Comparison of ENCODE assay signal across 27 cellular contexts in genomic region chr5:56993241-56993640, GRCh38.
"Had no signal": no experiment of that assay in that cellular context is flagged by ENCODE, and none has a peak within 500 bp of the region (broad histone marks: within the 10 kb centered on the region; RNA-seq: fewer than 3 reads in every experiment).

No MANE protein-coding gene starts in this region.

- H3K27me3 ChIP-seq: adrenal gland, body of pancreas, SJCRH30 had no signal

- H3K9me3 Mint-ChIP-seq: activated CD4-positive, alpha-beta T cell treated with anti-CD3 and anti-CD28 coated beads, Interleukin-2, amount 10 ng/mL, durations not matched to agents 24 days and 14 days; activated CD8-positive, alpha-beta T cell treated with anti-CD3 and anti-CD28 coated beads for 36 hours; activated naive CD4-positive, alpha-beta T cell treated with anti-CD3 and anti-CD28 coated beads for 36 hours; activated naive CD4-positive, alpha-beta T cell treated with anti-CD3 and anti-CD28 coated beads, Interleukin-2, amount 50 U/mL, for 72 hours; activated T-helper 2 cell treated with anti-CD3 and anti-CD28 coated beads, Interferon-gamma antibody, Interleukin-2, Interleukin-4, amounts not matched to agents 10 μg/mL and 5 μg/mL and 100 μg/mL, durations not matched to agents 14 hours and 24 hours and 36 hours; T-helper 1 cell treated with Interleukin-12 subunit alpha and Interleukin-12 subunit beta and Interleukin-4 antibody, amounts not matched to agents 30 μg/mL and 1 μg/mL, for 36 hours; T-helper 2 cell treated with Interferon-gamma antibody and Interleukin-4, amounts not matched to agents 5 μg/mL and 100 μg/mL, for 36 hours had no signal

- H3K9ac ChIP-seq: SK-N-SH had no signal

- H3K4me3 Mint-ChIP-seq: activated CD4-positive, alpha-beta T cell treated with anti-CD3 and anti-CD28 coated beads, Interleukin-2, amount 10 ng/mL, durations not matched to agents 24 days and 14 days; activated CD8-positive, alpha-beta T cell treated with anti-CD3 and anti-CD28 coated beads for 36 hours; activated naive CD4-positive, alpha-beta T cell treated with anti-CD3 and anti-CD28 coated beads for 36 hours; T-helper 1 cell treated with Interleukin-12 subunit alpha and Interleukin-12 subunit beta and Interleukin-4 antibody, amounts not matched to agents 30 μg/mL and 1 μg/mL, for 36 hours; T-helper 2 cell treated with Interferon-gamma antibody and Interleukin-4, amounts not matched to agents 5 μg/mL and 100 μg/mL, for 36 hours had no signal

- H3K36me3 Mint-ChIP-seq: activated naive CD4-positive, alpha-beta T cell treated with anti-CD3 and anti-CD28 coated beads, Interleukin-2, amount 50 U/mL, for 72 hours had no signal

- H3K4me1 ChIP-seq: adrenal gland, body of pancreas, SJCRH30 had no signal

- H2AFZ ChIP-seq: PC-9 had no signal

- H3K4me2 ChIP-seq: PC-9, SK-N-SH had no signal

- DNase-seq: activated CD4-positive, alpha-beta T cell treated with anti-CD3 and anti-CD28 coated beads, Interleukin-2, amount 10 ng/mL, durations not matched to agents 24 days and 14 days; activated CD4-positive, alpha-beta T cell treated with anti-CD3 and anti-CD28 coated beads, Interleukin-2, amount 50 U/mL, for 4 hours; activated CD8-positive, alpha-beta T cell treated with anti-CD3 and anti-CD28 coated beads for 36 hours; activated gamma-delta T cell; activated naive CD4-positive, alpha-beta T cell treated with anti-CD3 and anti-CD28 coated beads for 36 hours; activated T-cell treated with anti-CD3 and anti-CD28 coated beads, Interleukin-2, amount 50 U/mL, for 1 hour; adrenal gland; body of pancreas; caudate nucleus; cerebellar nuclear complex; Kasumi-1; KG1; NCI-H1092 treated with DMSO at 0.1 percent for 48 hours; NCI-H1417 treated with DMSO at 0.1 percent for 48 hours; NCI-H187 treated with DMSO at 0.1 percent for 48 hours; NCI-H2081; NCI-H2171 treated with DMSO at 0.1 percent for 48 hours; NCI-H345; NCI-H524 treated with DMSO at 0.1 percent for 48 hours; PC-9; Right ventricle myocardium superior; SJCRH30; SK-N-SH had no signal

- H3K36me3 ChIP-seq: adrenal gland, SJCRH30 had no signal

- H3K9me3 ChIP-seq: adrenal gland, body of pancreas, SJCRH30, SK-N-SH had no signal

- H3K27ac Mint-ChIP-seq: activated CD4-positive, alpha-beta T cell treated with anti-CD3 and anti-CD28 coated beads, Interleukin-2, amount 10 ng/mL, durations not matched to agents 24 days and 14 days; activated CD8-positive, alpha-beta T cell treated with anti-CD3 and anti-CD28 coated beads for 36 hours; activated naive CD4-positive, alpha-beta T cell treated with anti-CD3 and anti-CD28 coated beads for 36 hours; activated naive CD4-positive, alpha-beta T cell treated with anti-CD3 and anti-CD28 coated beads, Interleukin-2, amount 50 U/mL, for 72 hours; activated T-helper 2 cell treated with anti-CD3 and anti-CD28 coated beads, Interferon-gamma antibody, Interleukin-2, Interleukin-4, amounts not matched to agents 10 μg/mL and 5 μg/mL and 100 μg/mL, durations not matched to agents 14 hours and 24 hours and 36 hours; T-helper 1 cell treated with Interleukin-12 subunit alpha and Interleukin-12 subunit beta and Interleukin-4 antibody, amounts not matched to agents 30 μg/mL and 1 μg/mL, for 36 hours; T-helper 2 cell treated with Interferon-gamma antibody and Interleukin-4, amounts not matched to agents 5 μg/mL and 100 μg/mL, for 36 hours had no signal

- ATAC-seq: activated CD8-positive, alpha-beta T cell treated with anti-CD3 and anti-CD28 coated beads for 36 hours; activated naive CD4-positive, alpha-beta T cell treated with anti-CD3 and anti-CD28 coated beads, Interleukin-2, amount 50 U/mL, for 72 hours; body of pancreas had no signal

- H3K27ac ChIP-seq: adrenal gland, body of pancreas, PC-9, SJCRH30 had no signal

- H3K4me3 ChIP-seq: adrenal gland, body of pancreas, PC-9, SJCRH30 had no signal

- H3K4me1 Mint-ChIP-seq: activated CD4-positive, alpha-beta T cell treated with anti-CD3 and anti-CD28 coated beads, Interleukin-2, amount 10 ng/mL, durations not matched to agents 24 days and 14 days had no signal
